ENCODE assay signal across 1 cellular context in the genomic region with DNA sequence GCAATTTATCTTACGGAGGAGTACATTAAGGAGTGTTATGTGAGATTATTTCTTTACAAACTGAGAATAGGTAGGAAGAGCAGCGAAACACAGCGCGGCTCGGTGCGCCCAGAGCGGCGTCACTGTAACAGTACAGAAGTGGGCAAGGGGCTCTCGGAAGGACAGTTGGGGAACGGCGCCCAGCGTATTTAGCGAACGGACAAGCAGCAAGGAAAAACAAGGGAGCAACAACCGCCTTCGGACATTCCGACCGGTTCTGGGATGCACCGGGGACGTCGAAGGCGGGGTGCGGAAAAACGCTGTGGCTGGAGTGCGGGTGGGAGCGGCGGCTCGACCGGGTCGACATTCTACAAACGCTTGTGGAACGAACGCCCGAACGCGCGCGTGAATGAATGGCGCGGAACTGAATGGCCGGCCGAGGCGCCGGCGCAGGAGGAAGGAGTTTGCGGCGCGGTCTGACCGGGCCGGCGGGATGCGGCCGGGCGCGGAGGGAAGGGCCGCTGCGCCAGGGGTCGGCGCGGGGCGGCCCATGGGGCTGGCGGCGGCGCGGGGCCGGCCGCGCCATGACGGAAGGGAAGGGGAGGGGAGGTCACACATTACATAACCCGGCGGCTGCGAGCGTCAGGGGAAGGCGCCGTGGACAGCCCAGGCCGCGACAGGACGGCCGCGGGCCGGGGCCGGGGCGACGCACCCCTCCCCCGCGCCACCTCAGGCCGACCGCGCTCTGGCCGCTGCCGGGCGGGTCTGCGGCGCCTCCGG.
TF ChIP-seq lines count a peak whose summit lies in the region.

No MANE protein-coding gene starts in this region.

TF ChIP-seq in HepG2, 621 proteins besides CTCF, POLR2A, EP300 and RAD21 (continued from another document and continues in another):
- TF ChIP-seq, protein P1, sequence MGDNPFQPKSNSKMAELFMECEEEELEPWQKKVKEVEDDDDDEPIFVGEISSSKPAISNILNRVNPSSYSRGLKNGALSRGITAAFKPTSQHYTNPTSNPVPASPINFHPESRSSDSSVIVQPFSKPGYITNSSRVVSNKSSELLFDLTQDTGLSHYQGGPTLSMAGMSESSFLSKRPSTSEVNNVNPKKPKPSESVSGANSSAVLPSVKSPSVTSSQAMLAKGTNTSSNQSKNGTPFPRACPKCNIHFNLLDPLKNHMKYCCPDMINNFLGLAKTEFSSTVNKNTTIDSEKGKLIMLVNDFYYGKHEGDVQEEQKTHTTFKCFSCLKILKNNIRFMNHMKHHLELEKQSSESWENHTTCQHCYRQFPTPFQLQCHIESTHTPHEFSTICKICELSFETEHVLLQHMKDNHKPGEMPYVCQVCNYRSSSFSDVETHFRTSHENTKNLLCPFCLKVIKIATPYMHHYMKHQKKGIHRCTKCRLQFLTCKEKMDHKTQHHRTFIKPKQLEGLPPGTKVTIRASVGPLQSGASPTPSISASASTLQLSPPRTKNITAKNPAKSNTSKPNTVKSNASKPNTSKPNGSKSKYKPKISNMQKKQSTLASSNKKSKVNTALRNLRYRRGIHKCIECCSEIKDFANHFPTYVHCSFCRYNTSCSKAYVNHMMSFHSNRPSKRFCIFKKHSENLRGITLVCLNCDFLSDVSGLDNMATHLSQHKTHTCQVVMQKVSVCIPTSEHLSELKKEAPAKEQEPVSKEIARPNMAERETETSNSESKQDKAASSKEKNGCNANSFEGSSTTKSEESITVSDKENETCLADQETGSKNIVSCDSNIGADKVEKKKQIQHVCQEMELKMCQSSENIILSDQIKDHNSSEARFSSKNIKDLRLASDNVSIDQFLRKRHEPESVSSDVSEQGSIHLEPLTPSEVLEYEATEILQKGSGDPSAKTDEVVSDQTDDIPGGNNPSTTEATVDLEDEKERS (CRISPR knock-in tag; IDR thresholded peaks at IDR 0.05): no peak
- TF ChIP-seq SAP130 (CRISPR knock-in tag; IDR thresholded peaks at IDR 0.05; ENCODE audit: low read depth) (no peak; the same call in none of the 2 replicates), REL (CRISPR knock-in tag; conservative IDR thresholded peaks at IDR 0.05) (peak; percentile 23; the same call in 1 of the 2 replicates), ZNF225 (CRISPR knock-in tag; IDR thresholded peaks at IDR 0.05) (peak; percentile 88; the same call in 1 of the 2 replicates), NKX3-1 (CRISPR knock-in tag; IDR thresholded peaks at IDR 0.05) (no peak; the same call in 1 of the 2 replicates), TP53 (CRISPR knock-in tag; conservative IDR thresholded peaks at IDR 0.05) (no peak), ZNF124 (CRISPR knock-in tag; IDR thresholded peaks at IDR 0.05) (no peak), ZNF274 (CRISPR knock-in tag; IDR thresholded peaks at IDR 0.05) (peak; percentile 71; the same call in 1 of the 2 replicates), ZNF569 (CRISPR knock-in tag; IDR thresholded peaks at IDR 0.05; ENCODE audit: borderline replicate concordance) (no peak), ZNF816 (CRISPR knock-in tag; IDR thresholded peaks at IDR 0.05; ENCODE audit: borderline replicate concordance) (peak; percentile 5; the same call in 1 of the 2 replicates), PRMT3 (CRISPR knock-in tag; IDR thresholded peaks at IDR 0.05; ENCODE audit: borderline replicate concordance, low read depth) (no peak), ATRX (CRISPR knock-in tag; IDR thresholded peaks at IDR 0.05; ENCODE audit: borderline replicate concordance) (no peak), CAMTA2 (CRISPR knock-in tag; IDR thresholded peaks at IDR 0.05; ENCODE audit: borderline replicate concordance) (no peak), FOXK2 (IDR thresholded peaks at IDR 0.05) (no peak), RBM39 (IDR thresholded peaks at IDR 0.05; ENCODE audit: low read depth, low read length, poor library complexity, severe bottlenecking) (peak; percentile 47), RFX3 (CRISPR knock-in tag; IDR thresholded peaks at IDR 0.05) (no peak), MED13 (CRISPR knock-in tag; IDR thresholded peaks at IDR 0.05) (no peak), TAF15 (IDR thresholded peaks at IDR 0.05; ENCODE audit: low read depth, low read length, poor library complexity, severe bottlenecking) (no peak), SKI (IDR thresholded peaks at IDR 0.05; ENCODE audit: partially characterized antibody) (peak; percentile 77), ZNF260 (CRISPR knock-in tag; IDR thresholded peaks at IDR 0.05; ENCODE audit: borderline replicate concordance, low read depth) (0 out of 2 replicates have a peak, but pooled peaks have one; percentile 67), SALL1 (CRISPR knock-in tag; IDR thresholded peaks at IDR 0.05) (peak; percentile 61), PTBP1 (IDR thresholded peaks at IDR 0.05; ENCODE audit: low read depth, low read length, poor library complexity, severe bottlenecking) (no peak), ATF7 (IDR thresholded peaks at IDR 0.05) (no peak), ATF7 (CRISPR knock-in tag; IDR thresholded peaks at IDR 0.05) (no peak), ZNF782 (CRISPR knock-in tag; IDR thresholded peaks at IDR 0.05; ENCODE audit: borderline replicate concordance) (no peak), ZEB1 (IDR thresholded peaks at IDR 0.05; ENCODE audit: insufficient replicate concordance, low read depth) (no peak), ZNF562 (CRISPR knock-in tag; IDR thresholded peaks at IDR 0.05; ENCODE audit: borderline replicate concordance) (no peak), HOXA3 (CRISPR knock-in tag; IDR thresholded peaks at IDR 0.05) (0 out of 2 replicates have a peak, but pooled peaks have one; percentile 39), ETV6 (CRISPR knock-in tag; conservative IDR thresholded peaks at IDR 0.05) (0 out of 2 replicates have a peak, but pooled peaks have one; percentile 18), TBX2 (CRISPR knock-in tag; IDR thresholded peaks at IDR 0.05; ENCODE audit: borderline replicate concordance) (peak; percentile 38), CBX1 (IDR thresholded peaks at IDR 0.05; ENCODE audit: low read depth) (no peak), YEATS2 (CRISPR knock-in tag; IDR thresholded peaks at IDR 0.05; ENCODE audit: borderline replicate concordance) (no peak; the same call in 1 of the 2 replicates), ZNF792 (CRISPR knock-in tag; IDR thresholded peaks at IDR 0.05) (no peak), ZNF598 (CRISPR knock-in tag; IDR thresholded peaks at IDR 0.05; ENCODE audit: borderline replicate concordance) (peak; percentile 61; the same call in 1 of the 2 replicates), ZNF775 (CRISPR knock-in tag; IDR thresholded peaks at IDR 0.05; ENCODE audit: borderline replicate concordance) (no peak), TOE1 (CRISPR knock-in tag; IDR thresholded peaks at IDR 0.05) (0 out of 2 replicates have a peak, but pooled peaks have one; percentile 44), MLLT10 (CRISPR knock-in tag; IDR thresholded peaks at IDR 0.05) (no peak), PAWR (CRISPR knock-in tag; IDR thresholded peaks at IDR 0.05; ENCODE audit: borderline replicate concordance) (no peak), ELF4 (CRISPR knock-in tag; IDR thresholded peaks at IDR 0.05; ENCODE audit: borderline replicate concordance) (no peak), GATA4 (IDR thresholded peaks at IDR 0.05; ENCODE audit: borderline replicate concordance, low read depth) (no peak), ZNF121 (CRISPR knock-in tag; IDR thresholded peaks at IDR 0.05) (no peak)
- TF ChIP-seq, protein P2, sequence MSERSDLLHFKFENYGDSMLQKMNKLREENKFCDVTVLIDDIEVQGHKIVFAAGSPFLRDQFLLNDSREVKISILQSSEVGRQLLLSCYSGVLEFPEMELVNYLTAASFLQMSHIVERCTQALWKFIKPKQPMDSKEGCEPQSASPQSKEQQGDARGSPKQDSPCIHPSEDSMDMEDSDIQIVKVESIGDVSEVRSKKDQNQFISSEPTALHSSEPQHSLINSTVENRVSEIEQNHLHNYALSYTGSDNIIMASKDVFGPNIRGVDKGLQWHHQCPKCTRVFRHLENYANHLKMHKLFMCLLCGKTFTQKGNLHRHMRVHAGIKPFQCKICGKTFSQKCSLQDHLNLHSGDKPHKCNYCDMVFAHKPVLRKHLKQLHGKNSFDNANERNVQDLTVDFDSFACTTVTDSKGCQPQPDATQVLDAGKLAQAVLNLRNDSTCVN (CRISPR knock-in tag; IDR thresholded peaks at IDR 0.05; ENCODE audit: borderline replicate concordance): 0 out of 2 replicates have a peak, but pooled peaks have one; percentile 24
- TF ChIP-seq, protein P3, sequence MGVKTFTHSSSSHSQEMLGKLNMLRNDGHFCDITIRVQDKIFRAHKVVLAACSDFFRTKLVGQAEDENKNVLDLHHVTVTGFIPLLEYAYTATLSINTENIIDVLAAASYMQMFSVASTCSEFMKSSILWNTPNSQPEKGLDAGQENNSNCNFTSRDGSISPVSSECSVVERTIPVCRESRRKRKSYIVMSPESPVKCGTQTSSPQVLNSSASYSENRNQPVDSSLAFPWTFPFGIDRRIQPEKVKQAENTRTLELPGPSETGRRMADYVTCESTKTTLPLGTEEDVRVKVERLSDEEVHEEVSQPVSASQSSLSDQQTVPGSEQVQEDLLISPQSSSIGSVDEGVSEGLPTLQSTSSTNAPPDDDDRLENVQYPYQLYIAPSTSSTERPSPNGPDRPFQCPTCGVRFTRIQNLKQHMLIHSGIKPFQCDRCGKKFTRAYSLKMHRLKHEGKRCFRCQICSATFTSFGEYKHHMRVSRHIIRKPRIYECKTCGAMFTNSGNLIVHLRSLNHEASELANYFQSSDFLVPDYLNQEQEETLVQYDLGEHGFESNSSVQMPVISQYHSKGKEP (CRISPR knock-in tag; IDR thresholded peaks at IDR 0.05): no peak
- TF ChIP-seq, protein P4, sequence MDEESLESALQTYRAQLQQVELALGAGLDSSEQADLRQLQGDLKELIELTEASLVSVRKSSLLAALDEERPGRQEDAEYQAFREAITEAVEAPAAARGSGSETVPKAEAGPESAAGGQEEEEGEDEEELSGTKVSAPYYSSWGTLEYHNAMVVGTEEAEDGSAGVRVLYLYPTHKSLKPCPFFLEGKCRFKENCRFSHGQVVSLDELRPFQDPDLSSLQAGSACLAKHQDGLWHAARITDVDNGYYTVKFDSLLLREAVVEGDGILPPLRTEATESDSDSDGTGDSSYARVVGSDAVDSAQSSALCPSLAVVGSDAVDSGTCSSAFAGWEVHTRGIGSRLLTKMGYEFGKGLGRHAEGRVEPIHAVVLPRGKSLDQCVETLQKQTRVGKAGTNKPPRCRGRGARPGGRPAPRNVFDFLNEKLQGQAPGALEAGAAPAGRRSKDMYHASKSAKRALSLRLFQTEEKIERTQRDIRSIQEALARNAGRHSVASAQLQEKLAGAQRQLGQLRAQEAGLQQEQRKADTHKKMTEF (CRISPR knock-in tag; IDR thresholded peaks at IDR 0.05): peak; percentile 36; the same call in 1 of the 2 replicates
- TF ChIP-seq, protein P5, sequence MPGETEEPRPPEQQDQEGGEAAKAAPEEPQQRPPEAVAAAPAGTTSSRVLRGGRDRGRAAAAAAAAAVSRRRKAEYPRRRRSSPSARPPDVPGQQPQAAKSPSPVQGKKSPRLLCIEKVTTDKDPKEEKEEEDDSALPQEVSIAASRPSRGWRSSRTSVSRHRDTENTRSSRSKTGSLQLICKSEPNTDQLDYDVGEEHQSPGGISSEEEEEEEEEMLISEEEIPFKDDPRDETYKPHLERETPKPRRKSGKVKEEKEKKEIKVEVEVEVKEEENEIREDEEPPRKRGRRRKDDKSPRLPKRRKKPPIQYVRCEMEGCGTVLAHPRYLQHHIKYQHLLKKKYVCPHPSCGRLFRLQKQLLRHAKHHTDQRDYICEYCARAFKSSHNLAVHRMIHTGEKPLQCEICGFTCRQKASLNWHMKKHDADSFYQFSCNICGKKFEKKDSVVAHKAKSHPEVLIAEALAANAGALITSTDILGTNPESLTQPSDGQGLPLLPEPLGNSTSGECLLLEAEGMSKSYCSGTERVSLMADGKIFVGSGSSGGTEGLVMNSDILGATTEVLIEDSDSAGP (CRISPR knock-in tag; IDR thresholded peaks at IDR 0.05; ENCODE audit: borderline replicate concordance): peak; percentile 79
- TF ChIP-seq, protein P6, sequence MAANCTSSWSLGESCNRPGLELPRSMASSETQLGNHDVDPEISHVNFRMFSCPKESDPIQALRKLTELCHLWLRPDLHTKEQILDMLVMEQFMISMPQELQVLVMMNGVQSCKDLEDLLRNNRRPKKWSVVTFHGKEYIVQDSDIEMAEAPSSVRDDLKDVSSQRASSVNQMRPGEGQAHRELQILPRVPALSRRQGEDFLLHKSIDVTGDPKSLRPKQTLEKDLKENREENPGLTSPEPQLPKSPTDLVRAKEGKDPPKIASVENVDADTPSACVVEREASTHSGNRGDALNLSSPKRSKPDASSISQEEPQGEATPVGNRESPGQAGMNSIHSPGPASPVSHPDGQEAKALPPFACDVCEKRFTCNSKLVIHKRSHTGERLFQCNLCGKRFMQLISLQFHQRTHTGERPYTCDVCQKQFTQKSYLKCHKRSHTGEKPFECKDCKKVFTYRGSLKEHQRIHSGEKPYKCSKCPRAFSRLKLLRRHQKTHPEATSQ (CRISPR knock-in tag; IDR thresholded peaks at IDR 0.05; ENCODE audit: borderline replicate concordance): no peak
- TF ChIP-seq, protein P7, sequence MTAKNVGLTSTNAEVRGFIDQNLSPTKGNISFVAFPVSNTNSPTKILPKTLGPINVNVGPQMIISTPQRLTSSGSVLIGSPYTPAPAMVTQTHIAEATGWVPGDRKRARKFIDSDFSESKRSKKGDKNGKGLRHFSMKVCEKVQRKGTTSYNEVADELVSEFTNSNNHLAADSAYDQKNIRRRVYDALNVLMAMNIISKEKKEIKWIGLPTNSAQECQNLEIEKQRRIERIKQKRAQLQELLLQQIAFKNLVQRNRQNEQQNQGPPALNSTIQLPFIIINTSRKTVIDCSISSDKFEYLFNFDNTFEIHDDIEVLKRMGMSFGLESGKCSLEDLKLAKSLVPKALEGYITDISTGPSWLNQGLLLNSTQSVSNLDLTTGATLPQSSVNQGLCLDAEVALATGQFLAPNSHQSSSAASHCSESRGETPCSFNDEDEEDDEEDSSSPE (CRISPR knock-in tag; IDR thresholded peaks at IDR 0.05): 0 out of 2 replicates have a peak, but pooled peaks have one; percentile 39
- TF ChIP-seq, protein P8, sequence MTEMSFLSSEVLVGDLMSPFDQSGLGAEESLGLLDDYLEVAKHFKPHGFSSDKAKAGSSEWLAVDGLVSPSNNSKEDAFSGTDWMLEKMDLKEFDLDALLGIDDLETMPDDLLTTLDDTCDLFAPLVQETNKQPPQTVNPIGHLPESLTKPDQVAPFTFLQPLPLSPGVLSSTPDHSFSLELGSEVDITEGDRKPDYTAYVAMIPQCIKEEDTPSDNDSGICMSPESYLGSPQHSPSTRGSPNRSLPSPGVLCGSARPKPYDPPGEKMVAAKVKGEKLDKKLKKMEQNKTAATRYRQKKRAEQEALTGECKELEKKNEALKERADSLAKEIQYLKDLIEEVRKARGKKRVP (CRISPR knock-in tag; IDR thresholded peaks at IDR 0.05): 0 out of 4 replicates have a peak, but pooled peaks of 1 of the 2 experiments have one; percentile 11
- TF ChIP-seq, protein P9, sequence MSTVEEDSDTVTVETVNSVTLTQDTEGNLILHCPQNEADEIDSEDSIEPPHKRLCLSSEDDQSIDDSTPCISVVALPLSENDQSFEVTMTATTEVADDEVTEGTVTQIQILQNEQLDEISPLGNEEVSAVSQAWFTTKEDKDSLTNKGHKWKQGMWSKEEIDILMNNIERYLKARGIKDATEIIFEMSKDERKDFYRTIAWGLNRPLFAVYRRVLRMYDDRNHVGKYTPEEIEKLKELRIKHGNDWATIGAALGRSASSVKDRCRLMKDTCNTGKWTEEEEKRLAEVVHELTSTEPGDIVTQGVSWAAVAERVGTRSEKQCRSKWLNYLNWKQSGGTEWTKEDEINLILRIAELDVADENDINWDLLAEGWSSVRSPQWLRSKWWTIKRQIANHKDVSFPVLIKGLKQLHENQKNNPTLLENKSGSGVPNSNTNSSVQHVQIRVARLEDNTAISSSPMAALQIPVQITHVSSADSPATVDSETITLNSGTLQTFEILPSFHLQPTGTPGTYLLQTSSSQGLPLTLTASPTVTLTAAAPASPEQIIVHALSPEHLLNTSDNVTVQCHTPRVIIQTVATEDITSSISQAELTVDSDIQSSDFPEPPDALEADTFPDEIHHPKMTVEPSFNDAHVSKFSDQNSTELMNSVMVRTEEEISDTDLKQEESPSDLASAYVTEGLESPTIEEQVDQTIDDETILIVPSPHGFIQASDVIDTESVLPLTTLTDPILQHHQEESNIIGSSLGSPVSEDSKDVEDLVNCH (CRISPR knock-in tag; IDR thresholded peaks at IDR 0.05): no peak
